9 cellular contexts compared by ENCODE assay signal in genomic region chr4:74934016-74934821, GRCh38. TPM values are rescaled to one million over a fixed set of nuclear protein-coding genes. Genes with fewer than 3 reads are reported as not detected.
DNase-seq lines count a peak whose midpoint lies in the region; ATAC-seq and TF ChIP-seq lines count a peak whose summit lies in the region.
"Had no signal": no experiment of that assay in that cellular context is flagged by ENCODE, and none has a peak within 500 bp of the region (broad histone marks: within the 10 kb centered on the region; RNA-seq: fewer than 3 reads in every experiment).

No MANE protein-coding gene starts in this region.

- H3K4me3 Mint-ChIP-seq in activated CD8-positive, alpha-beta memory T cell treated with anti-CD3 and anti-CD28 coated beads, Interleukin-2, amount 10 ng/mL, durations not matched to agents 7 days and 5 days: peak overlapping the region; percentile 61

- no peak for DNase-seq in activated CD8-positive, alpha-beta memory T cell treated with anti-CD3 and anti-CD28 coated beads, Interleukin-2, amount 10 ng/mL, durations not matched to agents 7 days and 5 days
- DNase-seq in activated CD8-positive, alpha-beta memory T cell treated with anti-CD3 and anti-CD28 coated beads, Interleukin-2, amount 50 U/mL, for 48 hours: no peak
- DNase-seq in SHP77 (lab: John Stamatoyannopoulos, UW): peak; percentile 64 to 67
- DNase-seq in esophagus muscularis mucosa (ENCODE audit: extremely low spot score): no peak
- DNase-seq in midbrain (lab: John Stamatoyannopoulos, UW): peak; percentile 53
- DNase-seq in upper lobe of right lung: peak; percentile 83
- no peak for DNase-seq in GDM1 (lab: John Stamatoyannopoulos, UW)

- peaks cover 13% of the 10 kb centered on the region for H3K4me1 Mint-ChIP-seq in activated CD8-positive, alpha-beta memory T cell treated with anti-CD3 and anti-CD28 coated beads, Interleukin-2, amount 10 ng/mL, durations not matched to agents 7 days and 5 days

- WGBS in esophagus muscularis mucosa: 2% methylated on average over 36 of the region's 45 CpGs

- H3K9me3 Mint-ChIP-seq in activated CD8-positive, alpha-beta memory T cell treated with anti-CD3 and anti-CD28 coated beads, Interleukin-2, amount 10 ng/mL, durations not matched to agents 7 days and 5 days (ENCODE audit: low read depth): no peaks in the 10 kb centered on the region

- H3K36me3 Mint-ChIP-seq in activated CD8-positive, alpha-beta memory T cell treated with anti-CD3 and anti-CD28 coated beads, Interleukin-2, amount 10 ng/mL, durations not matched to agents 7 days and 5 days: no peaks in the 10 kb centered on the region
- H3K36me3 Mint-ChIP-seq: CD4-positive, CD25-positive, alpha-beta regulatory T cell had no signal

- H3K27me3 ChIP-seq in esophagus muscularis mucosa: peaks cover 0 to 8% (median 0%) of the 10 kb centered on the region in 4 donors
- H3K27me3 ChIP-seq in upper lobe of right lung: peaks cover 25% of the 10 kb centered on the region

- H3K27ac Mint-ChIP-seq in activated CD8-positive, alpha-beta memory T cell treated with anti-CD3 and anti-CD28 coated beads, Interleukin-2, amount 10 ng/mL, durations not matched to agents 7 days and 5 days: no peak overlapping the region
- H3K27ac Mint-ChIP-seq: CD4-positive, CD25-positive, alpha-beta regulatory T cell had no signal

- CTCF ChIA-PET in activated CD8-positive, alpha-beta memory T cell treated with anti-CD3 and anti-CD28 coated beads, Interleukin-2, amount 10 ng/mL, durations not matched to agents 7 days and 5 days (lab: Charles Lee): no interaction called here

- intact Hi-C loops in esophagus muscularis mucosa (cut with DNase I): loop anchor here (5.0 kb wide), 1 partner anchor 553 kb away; no protein-coding TSS in a partner anchor
- intact Hi-C loops in upper lobe of right lung (cut with DNase I): no loop called here

- H3K9me3 ChIP-seq in esophagus muscularis mucosa: no peaks in the 10 kb centered on the region
- no peaks in the 10 kb centered on the region for H3K9me3 ChIP-seq in upper lobe of right lung

- H3K4me3 ChIP-seq in esophagus muscularis mucosa (peak overlapping the region; percentile 65 to 83 (median 72)), upper lobe of right lung (peak overlapping the region; percentile 65)

- peaks cover 62% of the 10 kb centered on the region for H3K27me3 Mint-ChIP-seq in activated CD8-positive, alpha-beta memory T cell treated with anti-CD3 and anti-CD28 coated beads, Interleukin-2, amount 10 ng/mL, durations not matched to agents 7 days and 5 days

- H3K4me1 ChIP-seq in esophagus muscularis mucosa: peaks cover 3 to 34% (median 27%) of the 10 kb centered on the region in 4 donors
- H3K4me1 ChIP-seq in upper lobe of right lung: peaks cover 10% of the 10 kb centered on the region

- TF ChIP-seq CTCF in esophagus muscularis mucosa (IDR thresholded peaks at IDR 0.05) (no peak), upper lobe of right lung (IDR thresholded peaks at IDR 0.05) (no peak)

- TF ChIP-seq POLR2A in esophagus muscularis mucosa (IDR thresholded peaks at IDR 0.05; ENCODE audit: low read depth): no peak

- ATAC-seq in activated CD8-positive, alpha-beta memory T cell treated with anti-CD3 and anti-CD28 coated beads, Interleukin-2, amount 10 ng/mL, durations not matched to agents 7 days and 5 days: no peak
- ATAC-seq in upper lobe of right lung (peak; percentile 68), HG02678 (IDR thresholded peaks at IDR 0.05; ENCODE audit: unreplicated experiment) (no peak)

- TF ChIP-seq EP300 in esophagus muscularis mucosa (IDR thresholded peaks at IDR 0.05): no peak

- peak overlapping the region; percentile 67 to 85 (median 83) for H3K27ac ChIP-seq in esophagus muscularis mucosa (replicated peaks in 1 of 4)
- H3K27ac ChIP-seq in upper lobe of right lung: peak overlapping the region; percentile 81

- H3K36me3 ChIP-seq in esophagus muscularis mucosa: no peaks in the 10 kb centered on the region
- H3K36me3 ChIP-seq in upper lobe of right lung: no peaks in the 10 kb centered on the region

RNA-seq across cellular contexts. Expression of gene PARM1, which starts 1.3 kb away (rescaled TPM):
- under 1 TPM in 1 of 2 experiments, not detected in 1; 0.09 TPM for total RNA-seq in activated CD8-positive, alpha-beta memory T cell treated with anti-CD3 and anti-CD28 coated beads, Interleukin-2, amount 10 ng/mL, durations not matched to agents 7 days and 5 days
- total RNA-seq in esophagus muscularis mucosa (10 to 100 TPM; 12.9 to 25.7 (median 24.1) TPM), upper lobe of right lung (78.0 TPM)

Comparison
In these comparisons a context has a peak if more than half of its experiments do, and no peak if none do; other contexts are left out.
1. DNase-seq: peak in SHP77 (2 of 2), midbrain (single experiment) and upper lobe of right lung (single experiment); none in activated CD8-positive, alpha-beta memory T cell treated with anti-CD3 and anti-CD28 coated beads, Interleukin-2, amount 10 ng/mL, durations not matched to agents 7 days and 5 days (single experiment), activated CD8-positive, alpha-beta memory T cell treated with anti-CD3 and anti-CD28 coated beads, Interleukin-2, amount 50 U/mL, for 48 hours (single experiment), esophagus muscularis mucosa (single experiment) and GDM1 (single experiment).
2. RNA of gene PARM1, which starts 1.3 kb away (total RNA-seq): 78.0 TPM in upper lobe of right lung (single experiment) and 12.9 to 25.7 TPM in esophagus muscularis mucosa; 0.09 TPM in activated CD8-positive, alpha-beta memory T cell treated with anti-CD3 and anti-CD28 coated beads, Interleukin-2, amount 10 ng/mL, durations not matched to agents 7 days and 5 days; every median in the first group is over 10 times any median in the second.